1 cellular context compared by ENCODE assay signal in the genomic region with DNA sequence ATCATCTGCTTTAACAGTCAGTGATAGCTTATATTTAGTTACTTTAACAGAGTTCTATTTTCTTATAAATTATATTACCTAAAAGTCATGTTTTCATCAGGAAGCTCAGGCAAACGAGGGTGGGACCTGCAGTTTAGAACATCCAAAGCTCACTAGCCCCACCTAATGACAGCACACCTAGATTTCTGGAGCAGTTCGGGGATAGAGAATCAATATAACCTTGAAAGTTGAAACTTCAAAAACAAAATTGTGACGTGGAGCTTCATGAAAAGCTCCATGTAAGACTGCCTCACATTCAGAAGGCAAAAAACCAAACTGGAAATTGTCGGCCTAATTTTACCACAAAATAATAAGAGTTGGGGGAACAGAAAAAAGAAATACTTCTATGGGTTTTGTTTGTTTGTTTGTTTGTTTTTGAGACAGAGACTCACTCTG.
TF ChIP-seq lines count a peak whose summit lies in the region.

No MANE protein-coding gene starts in this region.

TF ChIP-seq in Ishikawa, 13 proteins besides CTCF, POLR2A, EP300 and RAD21 (continued from another document):
- TF ChIP-seq TAF1 (IDR thresholded peaks at IDR 0.05; ENCODE audit: low read depth) (no peak), CEBPB (IDR thresholded peaks at IDR 0.05) (no peak), NFIC (IDR thresholded peaks at IDR 0.05) (no peak), CREB1 (IDR thresholded peaks at IDR 0.05; ENCODE audit: low read depth) (no peak), FOXM1 (IDR thresholded peaks at IDR 0.05; ENCODE audit: borderline replicate concordance, low read depth) (no peak), YY1 (IDR thresholded peaks at IDR 0.05; ENCODE audit: low read depth) (no peak), TEAD4 (IDR thresholded peaks at IDR 0.05) (no peak)
